Comparison of ENCODE assay signal across 14 cellular contexts in the genomic region with DNA sequence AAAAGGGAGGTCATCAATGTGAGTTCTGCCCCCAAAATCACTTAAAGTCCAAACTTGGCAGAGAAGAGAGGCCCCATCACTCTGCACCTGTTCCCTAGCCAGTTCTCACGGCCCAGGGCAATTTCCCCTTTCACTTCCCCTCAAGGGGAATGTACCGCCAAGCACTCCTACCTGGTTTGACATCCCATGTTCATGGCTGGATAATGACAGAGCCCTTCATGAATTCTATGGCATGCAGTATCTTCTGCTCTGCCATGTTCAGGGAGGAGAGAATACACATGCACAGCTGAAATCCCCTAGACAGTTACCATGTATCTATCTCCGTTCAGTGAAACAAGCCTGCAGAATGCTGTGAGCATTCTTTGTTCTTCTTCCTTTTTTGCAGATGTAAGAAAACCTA.
DNase-seq lines count a peak whose midpoint lies in the region; ATAC-seq, FAIRE-seq and TF ChIP-seq lines count a peak whose summit lies in the region.
"Had no signal": no experiment of that assay in that cellular context is flagged by ENCODE, and none has a peak within 500 bp of the region (broad histone marks: within the 10 kb centered on the region; RNA-seq: fewer than 3 reads in every experiment).

No MANE protein-coding gene starts in this region.

- H3K9me3 ChIP-seq in mucosa of descending colon = no peaks in the 10 kb centered on the region
- no peaks in the 10 kb centered on the region for H3K9me3 ChIP-seq in mammary epithelial cell (replicated peaks; ENCODE audit: insufficient read depth, low read length)
- H3K9me3 ChIP-seq: thyroid gland had no signal

- no peak overlapping the region for H3K4me2 ChIP-seq in mammary epithelial cell (ENCODE audit: insufficient read depth, low read depth, low read length)

- H3K36me3 ChIP-seq in mucosa of descending colon (ENCODE audit: low read depth) = no peaks in the 10 kb centered on the region
- no peaks in the 10 kb centered on the region for H3K36me3 ChIP-seq in mammary epithelial cell (ENCODE audit: insufficient read depth, low read length)
- H3K36me3 ChIP-seq: thyroid gland had no signal

- intact Hi-C loops in mucosa of descending colon (cut with DNase I, micrococcal nuclease) (no loop called here), mammary epithelial cell (cut with micrococcal nuclease) (no loop called here)

- no peaks in the 10 kb centered on the region for H3K4me1 Mint-ChIP-seq in effector memory CD8-positive, alpha-beta T cell (ENCODE audit: low read depth in 2 of 2)

- dilution Hi-C loops in mammary epithelial cell (cut with HindIII; ENCODE audit: low sequenced_read_pairs) = no loop called here

- no peak overlapping the region for H3K4me3 Mint-ChIP-seq in effector memory CD8-positive, alpha-beta T cell
- H3K4me3 Mint-ChIP-seq: activated T-cell treated with anti-CD3 and anti-CD28 coated beads, Interleukin-2, amount 50 U/mL, for 72 hours had no signal

- no peak overlapping the region for H3K27ac ChIP-seq in mammary epithelial cell (ENCODE audit: insufficient read depth, low read depth, low read length)
- H3K27ac ChIP-seq: thyroid gland had no signal

- FAIRE-seq in GM19239 (lab: Jason Lieb, UNC) = peak; percentile 99

- H3K4me1 ChIP-seq in mucosa of descending colon (ENCODE audit: low read depth) (no peaks in the 10 kb centered on the region), mammary epithelial cell (ENCODE audit: insufficient read depth, low read length) (peaks cover 14% of the 10 kb centered on the region)
- H3K4me1 ChIP-seq: thyroid gland had no signal

- no peaks in the 10 kb centered on the region for H3K9me3 Mint-ChIP-seq in effector memory CD8-positive, alpha-beta T cell
- H3K9me3 Mint-ChIP-seq: activated T-cell treated with anti-CD3 and anti-CD28 coated beads, Interleukin-2, amount 50 U/mL, for 72 hours had no signal

- BruUV-seq in mammary epithelial cell (replicated peaks; lab: Mats Ljungman, UMichigan) = no TSS peak

- no peak overlapping the region for H3K27ac Mint-ChIP-seq in effector memory CD8-positive, alpha-beta T cell
- H3K27ac Mint-ChIP-seq: activated T-cell treated with anti-CD3 and anti-CD28 coated beads, Interleukin-2, amount 50 U/mL, for 72 hours had no signal

- no peaks in the 10 kb centered on the region for H4K20me1 ChIP-seq in mammary epithelial cell (ENCODE audit: insufficient read depth, low read length)

- CTCF ChIA-PET in mammary epithelial cell (lab: Charles Lee; ENCODE audit: low non-redundant PET) = no interaction called here

- H3K79me2 ChIP-seq in mammary epithelial cell (ENCODE audit: insufficient read depth, low read length) = no peaks in the 10 kb centered on the region

- peaks cover 34 to 38% of the 10 kb centered on the region in 2 donors for H3K27me3 Mint-ChIP-seq in effector memory CD8-positive, alpha-beta T cell

- in situ Hi-C loops in mammary epithelial cell (cut with MboI; ENCODE audit: low sequenced_read_pairs in 2 of 2) = no loop called here

- ATAC-seq in GM21825 (IDR thresholded peaks at IDR 0.05; ENCODE audit: unreplicated experiment) = peak; percentile 41
- peak; percentile 26 for ATAC-seq in HG03442 (IDR thresholded peaks at IDR 0.05; ENCODE audit: unreplicated experiment)
- peak; percentile 27 for ATAC-seq in mucosa of descending colon
- ATAC-seq in effector memory CD8-positive, alpha-beta T cell (replicated peaks) = no peak
- ATAC-seq: activated T-cell treated with anti-CD3 and anti-CD28 coated beads, Interleukin-2, amount 50 U/mL, for 72 hours had no signal

- no peak overlapping the region for H3K4me3 ChIP-seq in mucosa of descending colon
- H3K4me3 ChIP-seq in mammary epithelial cell (replicated peaks in 1 of 3; ENCODE audit: insufficient read depth in 1 of 3, low read depth in 2 of 3, low read length in 3 of 3) = no peak overlapping the region
- H3K4me3 ChIP-seq: thyroid gland had no signal

- H3K36me3 Mint-ChIP-seq in effector memory CD8-positive, alpha-beta T cell (ENCODE audit: insufficient read depth) = peaks cover 3% of the 10 kb centered on the region

- H2AFZ ChIP-seq in mammary epithelial cell (ENCODE audit: low read depth, low read length) = no peak overlapping the region

- no peak for TF ChIP-seq CTCF in mucosa of descending colon (IDR thresholded peaks at IDR 0.05)
- TF ChIP-seq CTCF in mammary epithelial cell (conservative IDR thresholded peaks at IDR 0.05 in 1 of 2, IDR thresholded peaks at IDR 0.05 in 1 of 2; ENCODE audit: extremely low read depth in 1 of 2, insufficient read depth in 1 of 2, low read depth in 1 of 2, low read length in 2 of 2) = no peak

- WGBS in mammary epithelial cell (ENCODE audit: low coverage, missing lambda C conversion rate) = 77% methylated on average over 3 of the region's 3 CpGs

- H3K9ac ChIP-seq in mammary epithelial cell (ENCODE audit: insufficient read depth, low read length) = no peak overlapping the region

- DNase-seq in GM19239 (ENCODE audit: insufficient read length, low spot score) (no peak), mucosa of descending colon (no peak), mammary epithelial cell (no peak), glomerular visceral epithelial cell (ENCODE audit: extremely low spot score) (no peak), NCI-H2227 (lab: John Stamatoyannopoulos, UW; ENCODE audit: unreplicated experiment) (no peak)
- no peak for DNase-seq in effector memory CD8-positive, alpha-beta T cell
- DNase-seq: activated CD4-positive, CD25-positive, alpha-beta regulatory T cell; activated T-cell treated with anti-CD3 and anti-CD28 coated beads, Interleukin-2, amount 50 U/mL, for 72 hours; DMS79; mesenchymal stem cell; NCI-H1694 treated with DMSO at 0.1 percent for 48 hours; thyroid gland had no signal

- no peaks in the 10 kb centered on the region for H3K27me3 ChIP-seq in mammary epithelial cell (ENCODE audit: insufficient read depth, low read length)
- H3K27me3 ChIP-seq: thyroid gland had no signal
